In genomic region chr3:59808431-59808830, GRCh38 we compare ENCODE assay signal across 15 cellular contexts.
"Had no signal": no experiment of that assay in that cellular context is flagged by ENCODE, and none has a peak within 500 bp of the region (broad histone marks: within the 10 kb centered on the region; RNA-seq: fewer than 3 reads in every experiment).

No MANE protein-coding gene starts in this region.

- H3K27ac ChIP-seq: heart left ventricle, neutrophil, skin epidermis, tibial artery had no signal

- H3K36me3 ChIP-seq: heart left ventricle, neutrophil, tibial artery had no signal

- H3K27me3 Mint-ChIP-seq: activated B cell treated with CpG ODN at 0.5 μM for 24 hours; activated CD4-positive, alpha-beta T cell treated with anti-CD3 and anti-CD28 coated beads, Interleukin-2, amount 10 ng/mL, durations not matched to agents 7 days and 5 days had no signal

- H3K4me3 ChIP-seq: heart left ventricle, skin epidermis, tibial artery had no signal

- H3K27me3 ChIP-seq: heart left ventricle, neutrophil, tibial artery had no signal

- H3K4me3 Mint-ChIP-seq: activated B cell treated with CpG ODN at 0.5 μM for 24 hours; activated CD4-positive, alpha-beta T cell treated with anti-CD3 and anti-CD28 coated beads, Interleukin-2, amount 10 ng/mL, durations not matched to agents 7 days and 5 days; activated T-helper 1 cell treated with anti-CD3 and anti-CD28 coated beads, Interleukin-12 subunit alpha, Interleukin-12 subunit beta, Interleukin-2, Interleukin-4 antibody, amounts not matched to agents 30 ng/mL and 10 ng/mL and 1 ng/mL, durations not matched to agents 14 hours and 24 hours and 36 hours; dendritic cell treated with granulocyte-macrophage colony-stimulating factor and Interleukin-4, amounts not matched to agents 40 ng/mL and 50 ng/mL, for 4 days; effector memory CD8-positive, alpha-beta T cell had no signal

- H3K27ac Mint-ChIP-seq: activated B cell treated with CpG ODN at 0.5 μM for 24 hours; activated CD4-positive, alpha-beta T cell treated with anti-CD3 and anti-CD28 coated beads, Interleukin-2, amount 10 ng/mL, durations not matched to agents 7 days and 5 days; activated T-helper 1 cell treated with anti-CD3 and anti-CD28 coated beads, Interleukin-12 subunit alpha, Interleukin-12 subunit beta, Interleukin-2, Interleukin-4 antibody, amounts not matched to agents 30 ng/mL and 10 ng/mL and 1 ng/mL, durations not matched to agents 14 hours and 24 hours and 36 hours; dendritic cell treated with granulocyte-macrophage colony-stimulating factor and Interleukin-4, amounts not matched to agents 40 ng/mL and 50 ng/mL, for 4 days; effector memory CD8-positive, alpha-beta T cell had no signal

- ATAC-seq: effector memory CD8-positive, alpha-beta T cell; heart left ventricle had no signal

- H3K9me3 ChIP-seq: heart left ventricle, neutrophil, tibial artery had no signal

- H3K9me3 Mint-ChIP-seq: activated B cell treated with CpG ODN at 0.5 μM for 24 hours; activated CD4-positive, alpha-beta T cell treated with anti-CD3 and anti-CD28 coated beads, Interleukin-2, amount 10 ng/mL, durations not matched to agents 7 days and 5 days; activated T-helper 1 cell treated with anti-CD3 and anti-CD28 coated beads, Interleukin-12 subunit alpha, Interleukin-12 subunit beta, Interleukin-2, Interleukin-4 antibody, amounts not matched to agents 30 ng/mL and 10 ng/mL and 1 ng/mL, durations not matched to agents 14 hours and 24 hours and 36 hours; dendritic cell treated with granulocyte-macrophage colony-stimulating factor and Interleukin-4, amounts not matched to agents 40 ng/mL and 50 ng/mL, for 4 days; effector memory CD8-positive, alpha-beta T cell had no signal

- DNase-seq: activated B cell treated with CpG ODN at 0.5 μM for 24 hours; activated CD4-positive, alpha-beta T cell treated with anti-CD3 and anti-CD28 coated beads, Interleukin-2, amount 10 ng/mL, durations not matched to agents 7 days and 5 days; activated CD8-positive, alpha-beta memory T cell treated with anti-CD3 and anti-CD28 coated beads, Interleukin-2, amount 50 U/mL, for 48 hours; aorta; effector memory CD8-positive, alpha-beta T cell; foreskin melanocyte; heart left ventricle; stimulated activated CD4-positive, alpha-beta T cell treated with anti-CD3 and anti-CD28 coated beads, Interleukin-4, amount 100 ng/mL, for 24 hours; stimulated activated naive CD4-positive, alpha-beta T cell; T-helper 2 cell; tibial artery had no signal
